Comparison of ENCODE assay signal across 1 cellular context in the genomic region with DNA sequence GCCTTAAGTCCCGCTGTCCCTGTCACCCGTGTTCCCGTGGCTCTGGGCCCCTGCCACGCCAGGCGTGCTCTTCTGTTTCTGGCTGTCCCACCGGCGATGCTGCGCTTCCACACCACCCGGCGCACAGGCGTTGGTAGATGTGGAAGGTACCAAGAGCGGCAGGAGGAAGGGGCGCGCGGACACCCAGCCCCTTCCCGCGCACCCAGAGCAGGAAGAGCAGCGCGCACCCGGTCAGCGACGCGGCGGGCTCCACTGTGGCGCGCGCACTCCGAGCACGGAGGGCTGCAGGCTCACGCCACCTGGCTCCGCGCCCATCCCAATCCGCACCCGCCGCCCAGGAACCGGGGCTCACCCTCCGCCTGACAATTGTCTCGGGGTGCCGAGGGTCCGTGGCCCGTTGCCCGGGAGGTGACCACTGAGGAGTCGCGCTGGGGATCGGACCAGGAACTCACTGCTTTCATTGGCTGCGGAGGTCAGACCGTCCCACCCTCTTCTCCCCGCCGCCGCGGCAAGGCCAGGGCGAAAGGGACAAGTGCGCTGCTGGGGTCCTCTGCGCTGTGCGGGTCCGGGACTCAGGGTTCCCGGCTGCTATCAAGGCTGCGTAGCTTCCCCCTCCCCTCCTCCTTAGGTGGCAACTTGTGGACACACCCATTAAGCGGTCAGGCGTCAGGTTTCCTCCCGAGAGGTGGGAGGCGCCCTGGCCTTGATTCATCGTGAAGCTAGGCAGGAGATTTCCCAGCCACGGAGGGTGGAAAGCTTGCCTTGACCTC.
TF ChIP-seq lines count a peak whose summit lies in the region.

No MANE protein-coding gene starts in this region.

TF ChIP-seq in HEK293, 187 proteins besides CTCF, POLR2A, EP300 and RAD21 (continued from another document and continues in another):
- no peak for TF ChIP-seq ZNF24 (tag by site-specific recombination; IDR thresholded peaks at IDR 0.05)
- TF ChIP-seq ZNF416 (tag by site-specific recombination; IDR thresholded peaks at IDR 0.05): no peak
- no peak for TF ChIP-seq ZNF148 (tag by site-specific recombination; IDR thresholded peaks at IDR 0.05; ENCODE audit: borderline replicate concordance)
- no peak for TF ChIP-seq ZNF776 (tag by site-specific recombination; IDR thresholded peaks at IDR 0.05; ENCODE audit: borderline replicate concordance)
- no peak for TF ChIP-seq ZNF354C (tag by site-specific recombination; IDR thresholded peaks at IDR 0.05; ENCODE audit: borderline replicate concordance, low read depth)
- TF ChIP-seq ZNF2 (tag by site-specific recombination; IDR thresholded peaks at IDR 0.05): no peak; the same call in 1 of the 2 replicates
- no peak for TF ChIP-seq ZNF280D (tag by site-specific recombination; IDR thresholded peaks at IDR 0.05)
- no peak for TF ChIP-seq ZNF350 (tag by site-specific recombination; IDR thresholded peaks at IDR 0.05)
- TF ChIP-seq ZNF623 (tag by site-specific recombination; IDR thresholded peaks at IDR 0.05): no peak
- TF ChIP-seq BCL6B (tag by site-specific recombination; IDR thresholded peaks at IDR 0.05): no peak
- peak; percentile 75 for TF ChIP-seq PATZ1 (tag by site-specific recombination; IDR thresholded peaks at IDR 0.05)
- no peak for TF ChIP-seq ZSCAN18 (tag by site-specific recombination; IDR thresholded peaks at IDR 0.05)
- TF ChIP-seq ZNF37A (tag by site-specific recombination; IDR thresholded peaks at IDR 0.05): no peak
- no peak for TF ChIP-seq ZSCAN30 (tag by site-specific recombination; IDR thresholded peaks at IDR 0.05)
- TF ChIP-seq ZIC2 (tag by site-specific recombination; IDR thresholded peaks at IDR 0.05): peak; percentile 56
- TF ChIP-seq MYNN (tag by site-specific recombination; IDR thresholded peaks at IDR 0.05; ENCODE audit: borderline replicate concordance): no peak
- peak; percentile 97 for TF ChIP-seq GLIS2 (tag by site-specific recombination; IDR thresholded peaks at IDR 0.05)
- TF ChIP-seq YY1 (tag by site-specific recombination; IDR thresholded peaks at IDR 0.05): no peak
- TF ChIP-seq GFI1B (tag by site-specific recombination; IDR thresholded peaks at IDR 0.05): no peak
- 0 out of 2 replicates have a peak, but pooled peaks have one; percentile 14 for TF ChIP-seq ZNF777 (tag by site-specific recombination; IDR thresholded peaks at IDR 0.05; ENCODE audit: borderline replicate concordance)
- TF ChIP-seq RBAK (tag by site-specific recombination; IDR thresholded peaks at IDR 0.05): no peak
- TF ChIP-seq ZNF146 (tag by site-specific recombination; IDR thresholded peaks at IDR 0.05): no peak
- no peak for TF ChIP-seq ZNF157 (tag by site-specific recombination; IDR thresholded peaks at IDR 0.05)
- TF ChIP-seq GLI2 (tag by site-specific recombination; IDR thresholded peaks at IDR 0.05; ENCODE audit: borderline replicate concordance, low read depth): no peak
- no peak for TF ChIP-seq ZFP41 (tag by site-specific recombination; IDR thresholded peaks at IDR 0.05; ENCODE audit: borderline replicate concordance)
- no peak for TF ChIP-seq ZNF23 (tag by site-specific recombination; IDR thresholded peaks at IDR 0.05; ENCODE audit: borderline replicate concordance)
- no peak for TF ChIP-seq ZNF768 (tag by site-specific recombination; IDR thresholded peaks at IDR 0.05)
- TF ChIP-seq ZNF239 (tag by site-specific recombination; IDR thresholded peaks at IDR 0.05): no peak
- no peak for TF ChIP-seq ZNF654 (tag by site-specific recombination; IDR thresholded peaks at IDR 0.05; ENCODE audit: low read depth)
- no peak for TF ChIP-seq ZNF274 (IDR thresholded peaks at IDR 0.05; ENCODE audit: low read length)
- TF ChIP-seq ZNF274 (tag by site-specific recombination; IDR thresholded peaks at IDR 0.05; ENCODE audit: borderline replicate concordance): no peak
- TF ChIP-seq ZNF843 (tag by site-specific recombination; IDR thresholded peaks at IDR 0.05): 0 out of 2 replicates have a peak, but pooled peaks have one; percentile 35
- TF ChIP-seq FEZF1 (tag by site-specific recombination; IDR thresholded peaks at IDR 0.05): no peak
- TF ChIP-seq ZNF449 (tag by site-specific recombination; IDR thresholded peaks at IDR 0.05): no peak
- no peak for TF ChIP-seq ZNF132 (tag by site-specific recombination; IDR thresholded peaks at IDR 0.05; ENCODE audit: borderline replicate concordance)
- TF ChIP-seq, protein P1, sequence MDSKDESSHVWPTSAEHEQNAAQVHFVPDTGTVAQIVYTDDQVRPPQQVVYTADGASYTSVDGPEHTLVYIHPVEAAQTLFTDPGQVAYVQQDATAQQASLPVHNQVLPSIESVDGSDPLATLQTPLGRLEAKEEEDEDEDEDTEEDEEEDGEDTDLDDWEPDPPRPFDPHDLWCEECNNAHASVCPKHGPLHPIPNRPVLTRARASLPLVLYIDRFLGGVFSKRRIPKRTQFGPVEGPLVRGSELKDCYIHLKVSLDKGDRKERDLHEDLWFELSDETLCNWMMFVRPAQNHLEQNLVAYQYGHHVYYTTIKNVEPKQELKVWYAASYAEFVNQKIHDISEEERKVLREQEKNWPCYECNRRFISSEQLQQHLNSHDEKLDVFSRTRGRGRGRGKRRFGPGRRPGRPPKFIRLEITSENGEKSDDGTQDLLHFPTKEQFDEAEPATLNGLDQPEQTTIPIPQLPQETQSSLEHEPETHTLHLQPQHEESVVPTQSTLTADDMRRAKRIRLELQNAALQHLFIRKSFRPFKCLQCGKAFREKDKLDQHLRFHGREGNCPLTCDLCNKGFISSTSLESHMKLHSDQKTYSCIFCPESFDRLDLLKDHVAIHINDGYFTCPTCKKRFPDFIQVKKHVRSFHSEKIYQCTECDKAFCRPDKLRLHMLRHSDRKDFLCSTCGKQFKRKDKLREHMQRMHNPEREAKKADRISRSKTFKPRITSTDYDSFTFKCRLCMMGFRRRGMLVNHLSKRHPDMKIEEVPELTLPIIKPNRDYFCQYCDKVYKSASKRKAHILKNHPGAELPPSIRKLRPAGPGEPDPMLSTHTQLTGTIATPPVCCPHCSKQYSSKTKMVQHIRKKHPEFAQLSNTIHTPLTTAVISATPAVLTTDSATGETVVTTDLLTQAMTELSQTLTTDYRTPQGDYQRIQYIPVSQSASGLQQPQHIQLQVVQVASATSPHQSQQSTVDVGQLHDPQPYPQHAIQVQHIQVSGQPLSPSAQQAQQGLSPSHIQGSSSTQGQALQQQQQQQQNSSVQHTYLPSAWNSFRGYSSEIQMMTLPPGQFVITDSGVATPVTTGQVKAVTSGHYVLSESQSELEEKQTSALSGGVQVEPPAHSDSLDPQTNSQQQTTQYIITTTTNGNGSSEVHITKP (tag by site-specific recombination; IDR thresholded peaks at IDR 0.05): peak; percentile 99
- peak; percentile 58; the same call in 1 of the 2 replicates for TF ChIP-seq KLF10 (tag by site-specific recombination; IDR thresholded peaks at IDR 0.05)
- no peak for TF ChIP-seq ZNF529 (tag by site-specific recombination; IDR thresholded peaks at IDR 0.05; ENCODE audit: insufficient replicate concordance)
- TF ChIP-seq TCF7L2 (IDR thresholded peaks at IDR 0.05; ENCODE audit: borderline replicate concordance, low read depth, low read length): no peak
- TF ChIP-seq HOXA7 (CRISPR knock-in tag; IDR thresholded peaks at IDR 0.05; ENCODE audit: borderline replicate concordance): no peak
- TF ChIP-seq ZNF48 (tag by site-specific recombination; IDR thresholded peaks at IDR 0.05): no peak
- TF ChIP-seq, protein P2, sequence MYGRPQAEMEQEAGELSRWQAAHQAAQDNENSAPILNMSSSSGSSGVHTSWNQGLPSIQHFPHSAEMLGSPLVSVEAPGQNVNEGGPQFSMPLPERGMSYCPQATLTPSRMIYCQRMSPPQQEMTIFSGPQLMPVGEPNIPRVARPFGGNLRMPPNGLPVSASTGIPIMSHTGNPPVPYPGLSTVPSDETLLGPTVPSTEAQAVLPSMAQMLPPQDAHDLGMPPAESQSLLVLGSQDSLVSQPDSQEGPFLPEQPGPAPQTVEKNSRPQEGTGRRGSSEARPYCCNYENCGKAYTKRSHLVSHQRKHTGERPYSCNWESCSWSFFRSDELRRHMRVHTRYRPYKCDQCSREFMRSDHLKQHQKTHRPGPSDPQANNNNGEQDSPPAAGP (tag by site-specific recombination; IDR thresholded peaks at IDR 0.05): peak; percentile 44; the same call in 1 of the 2 replicates
- TF ChIP-seq ZNF174 (tag by site-specific recombination; IDR thresholded peaks at IDR 0.05): no peak
- TF ChIP-seq ZNF658 (tag by site-specific recombination; IDR thresholded peaks at IDR 0.05): no peak
- no peak for TF ChIP-seq ZNF366 (tag by site-specific recombination; conservative IDR thresholded peaks at IDR 0.05)
- TF ChIP-seq WT1 (tag by site-specific recombination; IDR thresholded peaks at IDR 0.05): peak; percentile 74
- TF ChIP-seq ZNF558 (tag by site-specific recombination; IDR thresholded peaks at IDR 0.05): no peak
